ENCODE assay signal across 13 cellular contexts in the genomic region with DNA sequence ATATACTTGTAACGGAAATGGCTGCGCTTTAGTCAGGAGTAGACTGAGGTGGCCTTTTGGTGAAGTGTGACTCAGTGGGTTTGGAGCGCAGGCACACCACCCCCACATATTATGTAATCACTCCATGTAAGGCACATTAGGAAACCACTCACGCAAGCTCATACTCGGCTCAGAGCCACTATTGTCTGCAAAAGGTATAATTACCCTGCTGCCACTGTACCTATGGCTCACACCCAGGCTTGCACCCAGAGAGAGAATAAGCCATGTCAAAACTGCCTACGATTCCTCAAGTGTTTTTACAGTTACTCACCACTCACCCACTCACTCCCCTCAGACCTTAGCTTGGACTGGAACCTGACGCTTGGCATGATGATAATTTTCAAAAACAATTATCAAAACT.
DNase-seq lines count a peak whose midpoint lies in the region; TF ChIP-seq lines count a peak whose summit lies in the region.
"Had no signal": no experiment of that assay in that cellular context is flagged by ENCODE, and none has a peak within 500 bp of the region (broad histone marks: within the 10 kb centered on the region; RNA-seq: fewer than 3 reads in every experiment).

No MANE protein-coding gene starts in this region.

- H3K36me3 ChIP-seq in H7 (replicated peaks; ENCODE audit: control insufficient read depth, insufficient read depth, low read length): no peaks in the 10 kb centered on the region; the same call in 1 of the 2 replicates
- H3K36me3 ChIP-seq: upper lobe of left lung had no signal

- H3K27me3 Mint-ChIP-seq in glutamatergic neuron (ENCODE audit: unreplicated experiment): no peaks in the 10 kb centered on the region
- H3K27me3 Mint-ChIP-seq: activated naive CD8-positive, alpha-beta T cell treated with anti-CD3 and anti-CD28 coated beads for 36 hours had no signal

- H3K4me1 Mint-ChIP-seq in glutamatergic neuron (ENCODE audit: low read depth, unreplicated experiment): no peaks in the 10 kb centered on the region
- H3K4me1 Mint-ChIP-seq: activated naive CD8-positive, alpha-beta T cell treated with anti-CD3 and anti-CD28 coated beads for 36 hours; CD14-positive monocyte had no signal

- no peak overlapping the region for H3K27ac Mint-ChIP-seq in glutamatergic neuron (ENCODE audit: unreplicated experiment)
- H3K27ac Mint-ChIP-seq: activated naive CD8-positive, alpha-beta T cell treated with anti-CD3 and anti-CD28 coated beads for 36 hours; CD14-positive monocyte had no signal

- H3K36me3 Mint-ChIP-seq in glutamatergic neuron (ENCODE audit: unreplicated experiment): no peaks in the 10 kb centered on the region
- H3K36me3 Mint-ChIP-seq: activated naive CD8-positive, alpha-beta T cell treated with anti-CD3 and anti-CD28 coated beads for 36 hours; CD14-positive monocyte had no signal

- no peaks in the 10 kb centered on the region for H3K9me3 Mint-ChIP-seq in glutamatergic neuron (ENCODE audit: unreplicated experiment)
- H3K9me3 Mint-ChIP-seq: activated naive CD8-positive, alpha-beta T cell treated with anti-CD3 and anti-CD28 coated beads for 36 hours had no signal

- no peak overlapping the region for H3K4me3 Mint-ChIP-seq in glutamatergic neuron (ENCODE audit: unreplicated experiment)
- H3K4me3 Mint-ChIP-seq: activated naive CD8-positive, alpha-beta T cell treated with anti-CD3 and anti-CD28 coated beads for 36 hours; CD14-positive monocyte had no signal

- H3K4me3 ChIP-seq in AG10803 (ENCODE audit: low read length) (no peak overlapping the region), cardiac fibroblast (replicated peaks in 1 of 2; ENCODE audit: low read depth in 2 of 2, low read length in 2 of 2) (no peak overlapping the region), H7 (ENCODE audit: insufficient read depth, low read depth, low read length) (no peak overlapping the region)
- H3K4me3 ChIP-seq: upper lobe of left lung had no signal

- TF ChIP-seq CTCF in AG10803 (conservative IDR thresholded peaks at IDR 0.05; ENCODE audit: low read length): no peak
- TF ChIP-seq CTCF in cardiac fibroblast (IDR thresholded peaks at IDR 0.05; ENCODE audit: low read depth, low read length): no peak
- TF ChIP-seq CTCF in glutamatergic neuron (IDR thresholded peaks at IDR 0.05; ENCODE audit: partially characterized antibody, unreplicated experiment): no peak

- H3K27me3 ChIP-seq in H7 (ENCODE audit: control insufficient read depth, insufficient read depth, low read length): no peaks in the 10 kb centered on the region
- H3K27me3 ChIP-seq: upper lobe of left lung had no signal

- DNase-seq in AG10803 (ENCODE audit: low read depth) (peak; percentile 65), M059J (ENCODE audit: low read depth) (peak; percentile 100), cardiac fibroblast (ENCODE audit: low read depth in 2 of 2) (peak; percentile 93 to 98), lung microvascular endothelial cell (ENCODE audit: low read depth in 2 of 2) (peak; percentile 34 to 84), glutamatergic neuron (no peak), NCI-H345 treated with DMSO at 0.1 percent for 48 hours (lab: John Stamatoyannopoulos, UW; ENCODE audit: unreplicated experiment) (no peak), globus pallidus (ENCODE audit: low spot score) (no peak), H7 (no peak)
- DNase-seq: activated naive CD8-positive, alpha-beta T cell treated with anti-CD3 and anti-CD28 coated beads for 36 hours; NCI-H187 treated with DMSO at 0.1 percent for 48 hours; right cardiac atrium; upper lobe of left lung had no signal

Comparison
In these comparisons a context has a peak if more than half of its experiments do, and no peak if none do; other contexts are left out.
1. DNase-seq: peak in AG10803 (single experiment), M059J (single experiment), cardiac fibroblast (2 of 2) and lung microvascular endothelial cell (2 of 2); none in glutamatergic neuron (single experiment), NCI-H345 treated with DMSO at 0.1 percent for 48 hours (single experiment), globus pallidus (single experiment) and H7 (single experiment).